In genomic region chr5:113217619-113218184, GRCh38 we compare ENCODE assay signal across 1 cellular context.
TF ChIP-seq lines count a peak whose summit lies in the region.

No MANE protein-coding gene starts in this region.

TF ChIP-seq in HEK293, 187 proteins besides CTCF, POLR2A, EP300 and RAD21 (continued from another document and continues in another):
- no peak for TF ChIP-seq ZNF148 (tag by site-specific recombination; IDR thresholded peaks at IDR 0.05; ENCODE audit: borderline replicate concordance)
- TF ChIP-seq, protein P1, sequence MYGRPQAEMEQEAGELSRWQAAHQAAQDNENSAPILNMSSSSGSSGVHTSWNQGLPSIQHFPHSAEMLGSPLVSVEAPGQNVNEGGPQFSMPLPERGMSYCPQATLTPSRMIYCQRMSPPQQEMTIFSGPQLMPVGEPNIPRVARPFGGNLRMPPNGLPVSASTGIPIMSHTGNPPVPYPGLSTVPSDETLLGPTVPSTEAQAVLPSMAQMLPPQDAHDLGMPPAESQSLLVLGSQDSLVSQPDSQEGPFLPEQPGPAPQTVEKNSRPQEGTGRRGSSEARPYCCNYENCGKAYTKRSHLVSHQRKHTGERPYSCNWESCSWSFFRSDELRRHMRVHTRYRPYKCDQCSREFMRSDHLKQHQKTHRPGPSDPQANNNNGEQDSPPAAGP (tag by site-specific recombination; IDR thresholded peaks at IDR 0.05) = no peak
- peak; percentile 33 for TF ChIP-seq ZXDB (tag by site-specific recombination; IDR thresholded peaks at IDR 0.05)
- no peak for TF ChIP-seq ZNF341 (tag by site-specific recombination; IDR thresholded peaks at IDR 0.05; ENCODE audit: low read depth)
- TF ChIP-seq ZNF701 (tag by site-specific recombination; IDR thresholded peaks at IDR 0.05) = no peak
- no peak for TF ChIP-seq ZNF626 (tag by site-specific recombination; IDR thresholded peaks at IDR 0.05)
- TF ChIP-seq MYNN (tag by site-specific recombination; IDR thresholded peaks at IDR 0.05; ENCODE audit: borderline replicate concordance) = no peak
- TF ChIP-seq ZNF169 (tag by site-specific recombination; IDR thresholded peaks at IDR 0.05) = no peak
- TF ChIP-seq ZNF221 (tag by site-specific recombination; IDR thresholded peaks at IDR 0.05; ENCODE audit: borderline replicate concordance) = no peak
- TF ChIP-seq, protein P2, sequence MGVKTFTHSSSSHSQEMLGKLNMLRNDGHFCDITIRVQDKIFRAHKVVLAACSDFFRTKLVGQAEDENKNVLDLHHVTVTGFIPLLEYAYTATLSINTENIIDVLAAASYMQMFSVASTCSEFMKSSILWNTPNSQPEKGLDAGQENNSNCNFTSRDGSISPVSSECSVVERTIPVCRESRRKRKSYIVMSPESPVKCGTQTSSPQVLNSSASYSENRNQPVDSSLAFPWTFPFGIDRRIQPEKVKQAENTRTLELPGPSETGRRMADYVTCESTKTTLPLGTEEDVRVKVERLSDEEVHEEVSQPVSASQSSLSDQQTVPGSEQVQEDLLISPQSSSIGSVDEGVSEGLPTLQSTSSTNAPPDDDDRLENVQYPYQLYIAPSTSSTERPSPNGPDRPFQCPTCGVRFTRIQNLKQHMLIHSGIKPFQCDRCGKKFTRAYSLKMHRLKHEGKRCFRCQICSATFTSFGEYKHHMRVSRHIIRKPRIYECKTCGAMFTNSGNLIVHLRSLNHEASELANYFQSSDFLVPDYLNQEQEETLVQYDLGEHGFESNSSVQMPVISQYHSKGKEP (tag by site-specific recombination; IDR thresholded peaks at IDR 0.05) = no peak
- TF ChIP-seq MEIS1 (CRISPR knock-in tag; IDR thresholded peaks at IDR 0.05; ENCODE audit: borderline replicate concordance) = no peak
- no peak for TF ChIP-seq ZNF416 (tag by site-specific recombination; IDR thresholded peaks at IDR 0.05)
- TF ChIP-seq ZNF16 (tag by site-specific recombination; IDR thresholded peaks at IDR 0.05; ENCODE audit: low read depth) = no peak
- TF ChIP-seq ZNF549 (tag by site-specific recombination; IDR thresholded peaks at IDR 0.05) = no peak
- TF ChIP-seq ELK4 (IDR thresholded peaks at IDR 0.05; ENCODE audit: borderline replicate concordance, low read depth, low read length) = no peak
- no peak for TF ChIP-seq ZSCAN30 (tag by site-specific recombination; IDR thresholded peaks at IDR 0.05)
- TF ChIP-seq WT1 (tag by site-specific recombination; IDR thresholded peaks at IDR 0.05) = no peak
- no peak for TF ChIP-seq ZIC2 (tag by site-specific recombination; IDR thresholded peaks at IDR 0.05)
- TF ChIP-seq ZNF777 (tag by site-specific recombination; IDR thresholded peaks at IDR 0.05; ENCODE audit: borderline replicate concordance) = no peak
- TF ChIP-seq HOXD13 (CRISPR knock-in tag; IDR thresholded peaks at IDR 0.05; ENCODE audit: borderline replicate concordance) = no peak
- TF ChIP-seq ZNF266 (tag by site-specific recombination; IDR thresholded peaks at IDR 0.05; ENCODE audit: low read depth) = no peak
- TF ChIP-seq RBAK (tag by site-specific recombination; IDR thresholded peaks at IDR 0.05) = no peak
- TF ChIP-seq PBX3 (CRISPR knock-in tag; IDR thresholded peaks at IDR 0.05) = no peak
- no peak for TF ChIP-seq ZNF747 (tag by site-specific recombination; IDR thresholded peaks at IDR 0.05)
- TF ChIP-seq ZSCAN16 (tag by site-specific recombination; IDR thresholded peaks at IDR 0.05) = no peak
- TF ChIP-seq GLIS2 (tag by site-specific recombination; IDR thresholded peaks at IDR 0.05) = no peak
- TF ChIP-seq ZNF48 (tag by site-specific recombination; IDR thresholded peaks at IDR 0.05) = no peak
- TF ChIP-seq ZNF658 (tag by site-specific recombination; IDR thresholded peaks at IDR 0.05) = no peak
- no peak for TF ChIP-seq ZBTB6 (tag by site-specific recombination; IDR thresholded peaks at IDR 0.05)
- TF ChIP-seq ZSCAN23 (tag by site-specific recombination; IDR thresholded peaks at IDR 0.05) = no peak
- no peak for TF ChIP-seq ZFP41 (tag by site-specific recombination; IDR thresholded peaks at IDR 0.05; ENCODE audit: borderline replicate concordance)
- no peak for TF ChIP-seq SETDB1 (IDR thresholded peaks at IDR 0.05; ENCODE audit: insufficient read length, low read length)
- TF ChIP-seq ZBTB20 (tag by site-specific recombination; IDR thresholded peaks at IDR 0.05) = no peak
- TF ChIP-seq ZBTB10 (tag by site-specific recombination; IDR thresholded peaks at IDR 0.05) = no peak
- TF ChIP-seq KLF1 (tag by site-specific recombination; IDR thresholded peaks at IDR 0.05) = no peak
- peak; percentile 67; the same call in 1 of the 2 replicates for TF ChIP-seq ZNF843 (tag by site-specific recombination; IDR thresholded peaks at IDR 0.05)
- TF ChIP-seq KLF16 (tag by site-specific recombination; IDR thresholded peaks at IDR 0.05) = no peak
- no peak for TF ChIP-seq KLF8 (tag by site-specific recombination; IDR thresholded peaks at IDR 0.05)
- TF ChIP-seq PRDM10 (tag by site-specific recombination; IDR thresholded peaks at IDR 0.05) = no peak
- TF ChIP-seq ZNF704 (tag by site-specific recombination; IDR thresholded peaks at IDR 0.05) = no peak
- no peak for TF ChIP-seq ZNF555 (tag by site-specific recombination; conservative IDR thresholded peaks at IDR 0.05)
- TF ChIP-seq ZNF292 (tag by site-specific recombination; IDR thresholded peaks at IDR 0.05; ENCODE audit: borderline replicate concordance, low read depth) = no peak
- no peak for TF ChIP-seq ZNF585B (tag by site-specific recombination; IDR thresholded peaks at IDR 0.05)
- no peak for TF ChIP-seq ZNF354C (tag by site-specific recombination; IDR thresholded peaks at IDR 0.05; ENCODE audit: borderline replicate concordance, low read depth)
- no peak for TF ChIP-seq KLF10 (tag by site-specific recombination; IDR thresholded peaks at IDR 0.05)
- no peak for TF ChIP-seq SP3 (tag by site-specific recombination; IDR thresholded peaks at IDR 0.05)
- TF ChIP-seq ZNF473 (tag by site-specific recombination; IDR thresholded peaks at IDR 0.05) = no peak
- TF ChIP-seq, protein P3, sequence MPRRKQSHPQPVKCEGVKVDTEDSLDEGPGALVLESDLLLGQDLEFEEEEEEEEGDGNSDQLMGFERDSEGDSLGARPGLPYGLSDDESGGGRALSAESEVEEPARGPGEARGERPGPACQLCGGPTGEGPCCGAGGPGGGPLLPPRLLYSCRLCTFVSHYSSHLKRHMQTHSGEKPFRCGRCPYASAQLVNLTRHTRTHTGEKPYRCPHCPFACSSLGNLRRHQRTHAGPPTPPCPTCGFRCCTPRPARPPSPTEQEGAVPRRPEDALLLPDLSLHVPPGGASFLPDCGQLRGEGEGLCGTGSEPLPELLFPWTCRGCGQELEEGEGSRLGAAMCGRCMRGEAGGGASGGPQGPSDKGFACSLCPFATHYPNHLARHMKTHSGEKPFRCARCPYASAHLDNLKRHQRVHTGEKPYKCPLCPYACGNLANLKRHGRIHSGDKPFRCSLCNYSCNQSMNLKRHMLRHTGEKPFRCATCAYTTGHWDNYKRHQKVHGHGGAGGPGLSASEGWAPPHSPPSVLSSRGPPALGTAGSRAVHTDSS (tag by site-specific recombination; IDR thresholded peaks at IDR 0.05) = no peak
- TF ChIP-seq IKZF3 (tag by site-specific recombination; IDR thresholded peaks at IDR 0.05) = peak; percentile 73
- TF ChIP-seq ZBTB8A (tag by site-specific recombination; IDR thresholded peaks at IDR 0.05) = peak; percentile 42; the same call in 1 of the 2 replicates
- TF ChIP-seq ZNF324 (tag by site-specific recombination; IDR thresholded peaks at IDR 0.05) = no peak
- TF ChIP-seq ZBTB21 (tag by site-specific recombination; IDR thresholded peaks at IDR 0.05) = no peak
- TF ChIP-seq ZNF610 (tag by site-specific recombination; IDR thresholded peaks at IDR 0.05; ENCODE audit: borderline replicate concordance) = no peak
